8 cellular contexts compared by ENCODE assay signal in the genomic region with DNA sequence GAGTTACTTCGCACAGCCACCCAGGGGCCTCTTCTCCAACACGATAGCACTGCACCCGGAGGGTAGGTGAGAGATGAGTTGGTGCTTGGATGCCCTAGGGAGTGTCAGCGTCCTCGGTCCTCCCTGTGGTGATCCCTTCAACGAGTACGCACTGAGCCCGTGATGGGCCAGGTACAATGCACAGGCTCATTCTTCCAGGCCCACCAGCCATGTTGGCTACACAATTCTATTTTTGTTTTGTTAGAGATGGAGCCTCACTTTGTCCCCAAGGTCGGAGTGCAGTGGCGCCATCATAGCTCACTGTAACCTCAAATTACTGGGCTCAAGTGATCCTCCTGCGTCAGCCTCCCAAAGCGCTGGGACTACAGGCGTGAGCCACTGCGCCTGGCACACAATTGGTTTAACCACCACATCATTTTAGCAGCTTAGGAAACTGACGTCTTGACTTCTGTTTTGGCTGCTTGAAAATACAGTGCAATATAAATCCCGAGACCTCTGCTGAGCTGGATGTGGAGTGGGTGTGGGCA. TPM values are rescaled to one million over a fixed set of nuclear protein-coding genes. Genes with fewer than 3 reads are reported as not detected.
DNase-seq lines count a peak whose midpoint lies in the region; ATAC-seq and TF ChIP-seq lines count a peak whose summit lies in the region.

No MANE protein-coding gene starts in this region.

- ATAC-seq in GM19397 (IDR thresholded peaks at IDR 0.05; ENCODE audit: unreplicated experiment) = peak; percentile 7
- ATAC-seq in naive thymus-derived CD8-positive, alpha-beta T cell = no peak

- POLR2A ChIA-PET in naive thymus-derived CD8-positive, alpha-beta T cell (lab: Charles Lee) = interaction anchor here (0.5 to 1.4 kb wide), 2 partner anchors 10 to 120 kb away, joined by 4 to 5 read pairs; no protein-coding TSS in a partner anchor

- H3K4me3 ChIP-seq in AG10803 (ENCODE audit: low read length) (peak overlapping the region; percentile 66), dorsolateral prefrontal cortex (peak overlapping the region; percentile 57 to 96 (median 82))

- DNase-seq in AG10803 (ENCODE audit: low read depth) (no peak), NCI-H2227 treated with DMSO at 0.1 percent for 48 hours (lab: John Stamatoyannopoulos, UW) (peak; percentile 48), dorsolateral prefrontal cortex (peak in 1 of 10 donors; percentile 6), NCI-H2196 treated with DMSO at 0.1 percent for 48 hours (lab: John Stamatoyannopoulos, UW; ENCODE audit: unreplicated experiment) (no peak), glomerular visceral epithelial cell (ENCODE audit: extremely low spot score) (no peak), SIG-M5 treated with dmso at 0.1 percent for 504 hours (lab: John Stamatoyannopoulos, UW; ENCODE audit: unreplicated experiment) (no peak)
- DNase-seq in naive thymus-derived CD8-positive, alpha-beta T cell = no peak

- TF ChIP-seq CTCF in AG10803 (conservative IDR thresholded peaks at IDR 0.05; ENCODE audit: low read length) = no peak
- TF ChIP-seq CTCF in dorsolateral prefrontal cortex (IDR thresholded peaks at IDR 0.05 in 54 of 56, conservative IDR thresholded peaks at IDR 0.05 in 2 of 56; ENCODE audit: low read depth in 1 of 56, partially characterized antibody in 56 of 56) = no peak

- H3K4me1 Mint-ChIP-seq in naive thymus-derived CD8-positive, alpha-beta T cell = peaks cover 6 to 22% (median 17%) of the 10 kb centered on the region in 4 donors

- H3K9me3 Mint-ChIP-seq in naive thymus-derived CD8-positive, alpha-beta T cell = no peaks in the 10 kb centered on the region

- peak overlapping the region; percentile 55 to 89 (median 84) for H3K4me3 Mint-ChIP-seq in naive thymus-derived CD8-positive, alpha-beta T cell

- H3K27me3 ChIP-seq in dorsolateral prefrontal cortex = no peaks in the 10 kb centered on the region

- peak overlapping the region; percentile 15 to 90 (median 80) for H3K27ac Mint-ChIP-seq in naive thymus-derived CD8-positive, alpha-beta T cell

- H3K27ac ChIP-seq in dorsolateral prefrontal cortex = peak overlapping the region in 57 of 59 donors; percentile 45 to 97 (median 85)

- intact Hi-C loops in dorsolateral prefrontal cortex (cut with DNase I) = no loop called here

- peaks cover 0 to 27% (median 1%) of the 10 kb centered on the region in 5 donors for H3K27me3 Mint-ChIP-seq in naive thymus-derived CD8-positive, alpha-beta T cell

- H3K36me3 Mint-ChIP-seq in naive thymus-derived CD8-positive, alpha-beta T cell = no peaks in the 10 kb centered on the region

RNA-seq across cellular contexts. Expression of gene SCMH1, which starts 0.6 kb away (rescaled TPM):
- 10 to 100 TPM; 20.0 to 48.3 (median 33.2) TPM for total RNA-seq in dorsolateral prefrontal cortex
- total RNA-seq in naive thymus-derived CD8-positive, alpha-beta T cell = 10 to 100 TPM; 15.4 to 18.1 TPM
- 1 to 10 TPM; 2.5 to 7.3 (median 4.3) TPM for polyA plus RNA-seq in naive thymus-derived CD8-positive, alpha-beta T cell
